ENCODE assay signal across 7 cellular contexts in genomic region chr12:46369095-46369473, GRCh38. TPM values are rescaled to one million over a fixed set of nuclear protein-coding genes. Genes with fewer than 3 reads are reported as not detected.
A peak's percentile ranks its signal among the peaks of the same experiment; 100 is the strongest.
DNase-seq lines count a peak whose midpoint lies in the region; ATAC-seq and TF ChIP-seq lines count a peak whose summit lies in the region.

No MANE protein-coding gene starts in this region.

- no peak for ATAC-seq in activated T-helper 17 cell treated with anti-CD3 and anti-CD28 coated beads, Interleukin-2, amount 50 U/mL, for 72 hours (replicated peaks)
- no peak for ATAC-seq in stimulated activated effector memory CD8-positive, alpha-beta T cell treated with anti-CD3 and anti-CD28 coated beads, Interleukin-12 subunit alpha, Interleukin-12 subunit beta, amount 100 ng/mL, for 72 hours
- ATAC-seq in HG03175 (IDR thresholded peaks at IDR 0.05; ENCODE audit: unreplicated experiment) (no peak), HG03139 (IDR thresholded peaks at IDR 0.05; ENCODE audit: unreplicated experiment) (no peak)

- CTCF ChIA-PET in HEK293 (lab: Yijun Ruan, JAX), result no interaction called here

- H3K9ac ChIP-seq in iPS-15b (ENCODE audit: low read depth, low read length), result no peak overlapping the region

- H3K4me3 ChIP-seq in HEK293 (ENCODE audit: low read depth, low read length) (peak overlapping the region; percentile 18; the same call in 1 of the 2 replicates), iPS-15b (ENCODE audit: low read depth, low read length) (peak overlapping the region; percentile 18)

- H3K36me3 ChIP-seq in HEK293 (ENCODE audit: control insufficient read depth in 2 of 2, insufficient read depth in 1 of 2, low read length in 2 of 2) (peaks cover 39 to 71% of the 10 kb centered on the region in 2 experiments), iPS-15b (ENCODE audit: control insufficient read depth, insufficient read depth, low read length) (peaks cover 41% of the 10 kb centered on the region)

- peaks cover 31% of the 10 kb centered on the region for H3K4me1 ChIP-seq in HEK293 (ENCODE audit: control insufficient read depth, insufficient read depth, low read length)
- peaks cover 8% of the 10 kb centered on the region for H3K4me1 ChIP-seq in iPS-15b (ENCODE audit: control insufficient read depth, insufficient read depth, low read length)

- H3K27me3 ChIP-seq in iPS-15b (ENCODE audit: control insufficient read depth, insufficient read depth, low read length), result peaks cover 6% of the 10 kb centered on the region

- no peaks in the 10 kb centered on the region for H3K27me3 Mint-ChIP-seq in activated T-helper 17 cell treated with anti-CD3 and anti-CD28 coated beads, Interleukin-2, amount 50 U/mL, for 72 hours

- TF ChIP-seq CTCF in HEK293 (tag by site-specific recombination; IDR thresholded peaks at IDR 0.05), result no peak

- peak overlapping the region; percentile 95 for H3K4me3 Mint-ChIP-seq in activated T-helper 17 cell treated with anti-CD3 and anti-CD28 coated beads, Interleukin-2, amount 50 U/mL, for 72 hours
- H3K4me3 Mint-ChIP-seq in stimulated activated effector memory CD8-positive, alpha-beta T cell treated with anti-CD3 and anti-CD28 coated beads, Interleukin-12 subunit alpha, Interleukin-12 subunit beta, amount 100 ng/mL, for 72 hours, result peak overlapping the region; percentile 93

- H3K36me3 Mint-ChIP-seq in activated T-helper 17 cell treated with anti-CD3 and anti-CD28 coated beads, Interleukin-2, amount 50 U/mL, for 72 hours (ENCODE audit: low read depth), result peaks cover 91% of the 10 kb centered on the region
- H3K36me3 Mint-ChIP-seq in stimulated activated effector memory CD8-positive, alpha-beta T cell treated with anti-CD3 and anti-CD28 coated beads, Interleukin-12 subunit alpha, Interleukin-12 subunit beta, amount 100 ng/mL, for 72 hours, result peaks cover 94% of the 10 kb centered on the region

- DNase-seq in stimulated activated effector memory CD8-positive, alpha-beta T cell treated with anti-CD3 and anti-CD28 coated beads, Interleukin-12 subunit alpha, Interleukin-12 subunit beta, amount 100 ng/mL, for 72 hours (ENCODE audit: low spot score in 2 of 2), result no peak
- no peak for DNase-seq in NK-92 (lab: John Stamatoyannopoulos, UW; ENCODE audit: unreplicated experiment)

- H3K9me3 Mint-ChIP-seq in activated T-helper 17 cell treated with anti-CD3 and anti-CD28 coated beads, Interleukin-2, amount 50 U/mL, for 72 hours, result no peaks in the 10 kb centered on the region
- H3K9me3 Mint-ChIP-seq in stimulated activated effector memory CD8-positive, alpha-beta T cell treated with anti-CD3 and anti-CD28 coated beads, Interleukin-12 subunit alpha, Interleukin-12 subunit beta, amount 100 ng/mL, for 72 hours, result no peaks in the 10 kb centered on the region

- H3K27ac Mint-ChIP-seq in activated T-helper 17 cell treated with anti-CD3 and anti-CD28 coated beads, Interleukin-2, amount 50 U/mL, for 72 hours, result no peak overlapping the region
- peak overlapping the region; percentile 100 for H3K27ac Mint-ChIP-seq in stimulated activated effector memory CD8-positive, alpha-beta T cell treated with anti-CD3 and anti-CD28 coated beads, Interleukin-12 subunit alpha, Interleukin-12 subunit beta, amount 100 ng/mL, for 72 hours

- peaks cover 36% of the 10 kb centered on the region for H3K4me1 Mint-ChIP-seq in activated T-helper 17 cell treated with anti-CD3 and anti-CD28 coated beads, Interleukin-2, amount 50 U/mL, for 72 hours
- peaks cover 51% of the 10 kb centered on the region for H3K4me1 Mint-ChIP-seq in stimulated activated effector memory CD8-positive, alpha-beta T cell treated with anti-CD3 and anti-CD28 coated beads, Interleukin-12 subunit alpha, Interleukin-12 subunit beta, amount 100 ng/mL, for 72 hours

- no peaks in the 10 kb centered on the region for H3K9me3 ChIP-seq in HEK293 (ENCODE audit: control insufficient read depth, insufficient read depth, low read depth, low read length)
- no peaks in the 10 kb centered on the region for H3K9me3 ChIP-seq in iPS-15b (ENCODE audit: control insufficient read depth, insufficient read depth, low read length)

- 0 out of 2 replicates have a peak overlapping the region, but pooled peaks have one; percentile 7 for H3K27ac ChIP-seq in HEK293 (ENCODE audit: extremely low read depth, low read depth, low read length)

- POLR2A ChIA-PET in HEK293 (lab: Yijun Ruan, JAX), result interaction anchor here (0.9 to 1.0 kb wide), 2 partner anchors 62 to 123 kb away, joined by 3 to 4 read pairs; no protein-coding TSS in a partner anchor

TF ChIP-seq in HEK293, 187 proteins besides CTCF, POLR2A, EP300 and RAD21:
- TF ChIP-seq YY2 (tag by site-specific recombination; IDR thresholded peaks at IDR 0.05), result no peak
- TF ChIP-seq ZNF174 (tag by site-specific recombination; IDR thresholded peaks at IDR 0.05), result no peak
- TF ChIP-seq, protein P1, sequence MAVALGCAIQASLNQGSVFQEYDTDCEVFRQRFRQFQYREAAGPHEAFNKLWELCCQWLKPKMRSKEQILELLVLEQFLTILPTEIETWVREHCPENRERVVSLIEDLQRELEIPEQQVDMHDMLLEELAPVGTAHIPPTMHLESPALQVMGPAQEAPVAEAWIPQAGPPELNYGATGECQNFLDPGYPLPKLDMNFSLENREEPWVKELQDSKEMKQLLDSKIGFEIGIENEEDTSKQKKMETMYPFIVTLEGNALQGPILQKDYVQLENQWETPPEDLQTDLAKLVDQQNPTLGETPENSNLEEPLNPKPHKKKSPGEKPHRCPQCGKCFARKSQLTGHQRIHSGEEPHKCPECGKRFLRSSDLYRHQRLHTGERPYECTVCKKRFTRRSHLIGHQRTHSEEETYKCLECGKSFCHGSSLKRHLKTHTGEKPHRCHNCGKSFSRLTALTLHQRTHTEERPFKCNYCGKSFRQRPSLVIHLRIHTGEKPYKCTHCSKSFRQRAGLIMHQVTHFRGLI (tag by site-specific recombination; IDR thresholded peaks at IDR 0.05), result no peak
- TF ChIP-seq ZNF341 (tag by site-specific recombination; IDR thresholded peaks at IDR 0.05; ENCODE audit: low read depth), result no peak
- no peak for TF ChIP-seq KLF10 (tag by site-specific recombination; IDR thresholded peaks at IDR 0.05)
- TF ChIP-seq ZNF311 (tag by site-specific recombination; IDR thresholded peaks at IDR 0.05; ENCODE audit: borderline replicate concordance), result no peak
- no peak for TF ChIP-seq SCRT2 (tag by site-specific recombination; IDR thresholded peaks at IDR 0.05)
- TF ChIP-seq HIC1 (tag by site-specific recombination; IDR thresholded peaks at IDR 0.05), result no peak
- no peak for TF ChIP-seq ZBTB21 (tag by site-specific recombination; IDR thresholded peaks at IDR 0.05)
- no peak for TF ChIP-seq ZNF433 (tag by site-specific recombination; IDR thresholded peaks at IDR 0.05; ENCODE audit: low read depth)
- TF ChIP-seq ZEB2 (tag by site-specific recombination; IDR thresholded peaks at IDR 0.05), result no peak
- TF ChIP-seq ZNF324 (tag by site-specific recombination; IDR thresholded peaks at IDR 0.05), result no peak
- no peak for TF ChIP-seq ZNF169 (tag by site-specific recombination; IDR thresholded peaks at IDR 0.05)
- no peak for TF ChIP-seq ZNF121 (tag by site-specific recombination; IDR thresholded peaks at IDR 0.05)
- no peak for TF ChIP-seq ZNF157 (tag by site-specific recombination; IDR thresholded peaks at IDR 0.05)
- no peak for TF ChIP-seq ZFP37 (tag by site-specific recombination; IDR thresholded peaks at IDR 0.05)
- TF ChIP-seq ZNF391 (tag by site-specific recombination; IDR thresholded peaks at IDR 0.05; ENCODE audit: borderline replicate concordance, low read depth), result no peak
- no peak for TF ChIP-seq ZNF48 (tag by site-specific recombination; IDR thresholded peaks at IDR 0.05)
- TF ChIP-seq ZNF423 (tag by site-specific recombination; IDR thresholded peaks at IDR 0.05), result no peak

RNA-seq across cellular contexts. Expression of gene SLC38A2, which starts 3.5 kb away (rescaled TPM):
- 100 to 1,000 TPM; 203 to 206 TPM for total RNA-seq in activated T-helper 17 cell treated with anti-CD3 and anti-CD28 coated beads, Interleukin-2, amount 50 U/mL, for 72 hours
